ENCODE assay signal across 6 cellular contexts in genomic region chr14:105675905-105676670, GRCh38.
DNase-seq lines count a peak whose midpoint lies in the region; ATAC-seq, FAIRE-seq and TF ChIP-seq lines count a peak whose summit lies in the region.
"Not testable (repeated sequence)": the region's sequence is repeated elsewhere in the genome, so short reads cannot be mapped to it uniquely, and the experiment has no call there.

No MANE protein-coding gene starts in this region.

- not testable (repeated sequence) for H3K9ac ChIP-seq in kidney (ENCODE audit: low read length in 2 of 2)

- not testable (repeated sequence) for H3K27me3 Mint-ChIP-seq in activated CD4-positive, alpha-beta T cell treated with anti-CD3 and anti-CD28 coated beads for 36 hours; activated naive CD8-positive, alpha-beta T cell treated with anti-CD3 and anti-CD28 coated beads, Interleukin-2, amount 10 ng/mL, durations not matched to agents 7 days and 5 days; stimulated activated memory B cell treated with anti-CD40 and anti-IgM and Interleukin-4, amounts not matched to agents 10 μg/mL and 1 μg/mL and 100 μg/mL, for 72 hours

- intact Hi-C loops in activated CD4-positive, alpha-beta T cell treated with anti-CD3 and anti-CD28 coated beads for 36 hours (cut with DNase I, micrococcal nuclease) = loop anchor here (5.0 kb wide), 2 partner anchors 271 to 321 kb away; no protein-coding TSS in a partner anchor
- intact Hi-C loops in kidney (cut with DNase I) = not testable (repeated sequence)

- not testable (repeated sequence) for H3K9me3 Mint-ChIP-seq in activated CD4-positive, alpha-beta T cell treated with anti-CD3 and anti-CD28 coated beads for 36 hours (ENCODE audit: low read depth); activated naive CD8-positive, alpha-beta T cell treated with anti-CD3 and anti-CD28 coated beads, Interleukin-2, amount 10 ng/mL, durations not matched to agents 7 days and 5 days; stimulated activated memory B cell treated with anti-CD40 and anti-IgM and Interleukin-4, amounts not matched to agents 10 μg/mL and 1 μg/mL and 100 μg/mL, for 72 hours

- H3K9me3 ChIP-seq in kidney (ENCODE audit: control insufficient read depth in 1 of 2, low read length in 2 of 2) = not testable (repeated sequence)

- not testable (repeated sequence) for H3K36me3 ChIP-seq in kidney (ENCODE audit: control insufficient read depth in 1 of 2, insufficient read depth in 2 of 2, low read length in 2 of 2)

- not testable (repeated sequence) for H3K36me3 Mint-ChIP-seq in activated CD4-positive, alpha-beta T cell treated with anti-CD3 and anti-CD28 coated beads for 36 hours (ENCODE audit: low read depth); activated naive CD8-positive, alpha-beta T cell treated with anti-CD3 and anti-CD28 coated beads, Interleukin-2, amount 10 ng/mL, durations not matched to agents 7 days and 5 days; stimulated activated memory B cell treated with anti-CD40 and anti-IgM and Interleukin-4, amounts not matched to agents 10 μg/mL and 1 μg/mL and 100 μg/mL, for 72 hours

- H3K4me3 Mint-ChIP-seq in activated CD4-positive, alpha-beta T cell treated with anti-CD3 and anti-CD28 coated beads for 36 hours; activated naive CD8-positive, alpha-beta T cell treated with anti-CD3 and anti-CD28 coated beads, Interleukin-2, amount 10 ng/mL, durations not matched to agents 7 days and 5 days; stimulated activated memory B cell treated with anti-CD40 and anti-IgM and Interleukin-4, amounts not matched to agents 10 μg/mL and 1 μg/mL and 100 μg/mL, for 72 hours: not testable (repeated sequence)

- not testable (repeated sequence) for H3K4me1 ChIP-seq in kidney (ENCODE audit: control insufficient read depth in 1 of 2, insufficient read depth in 1 of 2, low read depth in 1 of 2, low read length in 2 of 2)

- DNase-seq in DMS79 (lab: John Stamatoyannopoulos, UW) (peak; percentile 55), kidney (peak; percentile 51)
- not testable (repeated sequence) for DNase-seq in activated CD4-positive, alpha-beta T cell treated with anti-CD3 and anti-CD28 coated beads for 36 hours
- DNase-seq in activated CD8-positive, alpha-beta memory T cell treated with anti-CD3 and anti-CD28 coated beads for 24 hours = peak; percentile 24
- DNase-seq in activated naive CD8-positive, alpha-beta T cell treated with anti-CD3 and anti-CD28 coated beads, Interleukin-2, amount 10 ng/mL, durations not matched to agents 7 days and 5 days = peak; percentile 10

- H3K4me3 ChIP-seq in kidney (ENCODE audit: low read length in 2 of 2) = not testable (repeated sequence)

- CTCF ChIA-PET in activated CD4-positive, alpha-beta T cell treated with anti-CD3 and anti-CD28 coated beads for 36 hours (lab: Charles Lee) = interaction anchor here (0.6 to 1.3 kb wide), 4 partner anchors 34 to 470 kb away, joined by 3 read pairs; no protein-coding TSS in a partner anchor

- H3K27ac Mint-ChIP-seq in activated CD4-positive, alpha-beta T cell treated with anti-CD3 and anti-CD28 coated beads for 36 hours = peak overlapping the region; percentile 19
- H3K27ac Mint-ChIP-seq in activated naive CD8-positive, alpha-beta T cell treated with anti-CD3 and anti-CD28 coated beads, Interleukin-2, amount 10 ng/mL, durations not matched to agents 7 days and 5 days = not testable (repeated sequence)
- H3K27ac Mint-ChIP-seq in stimulated activated memory B cell treated with anti-CD40 and anti-IgM and Interleukin-4, amounts not matched to agents 10 μg/mL and 1 μg/mL and 100 μg/mL, for 72 hours = peak overlapping the region; percentile 54

- H3K27ac ChIP-seq in kidney (ENCODE audit: low read depth in 2 of 2, low read length in 2 of 2) = not testable (repeated sequence)

- POLR2A ChIA-PET in activated CD4-positive, alpha-beta T cell treated with anti-CD3 and anti-CD28 coated beads for 36 hours (lab: Charles Lee); activated naive CD8-positive, alpha-beta T cell treated with anti-CD3 and anti-CD28 coated beads, Interleukin-2, amount 10 ng/mL, durations not matched to agents 7 days and 5 days (lab: Charles Lee): not testable (repeated sequence)

- H3K4me1 Mint-ChIP-seq in activated CD4-positive, alpha-beta T cell treated with anti-CD3 and anti-CD28 coated beads for 36 hours; activated naive CD8-positive, alpha-beta T cell treated with anti-CD3 and anti-CD28 coated beads, Interleukin-2, amount 10 ng/mL, durations not matched to agents 7 days and 5 days: not testable (repeated sequence)
- peaks cover 13% of the 10 kb centered on the region for H3K4me1 Mint-ChIP-seq in stimulated activated memory B cell treated with anti-CD40 and anti-IgM and Interleukin-4, amounts not matched to agents 10 μg/mL and 1 μg/mL and 100 μg/mL, for 72 hours

- FAIRE-seq in kidney (lab: Jason Lieb, UNC) = not testable (repeated sequence)

- not testable (repeated sequence) for ATAC-seq in activated CD4-positive, alpha-beta T cell treated with anti-CD3 and anti-CD28 coated beads for 36 hours; activated naive CD8-positive, alpha-beta T cell treated with anti-CD3 and anti-CD28 coated beads, Interleukin-2, amount 10 ng/mL, durations not matched to agents 7 days and 5 days (ENCODE audit: low read depth); stimulated activated memory B cell treated with anti-CD40 and anti-IgM and Interleukin-4, amounts not matched to agents 10 μg/mL and 1 μg/mL and 100 μg/mL, for 72 hours

- not testable (repeated sequence) for TF ChIP-seq CTCF in kidney (IDR thresholded peaks at IDR 0.05; ENCODE audit: borderline replicate concordance, extremely low read depth, insufficient read depth)
